In genomic region chr17:45908460-45908859, GRCh38 we compare ENCODE assay signal across 1 cellular context.
TF ChIP-seq lines count a peak whose summit lies in the region.

No MANE protein-coding gene starts in this region.

TF ChIP-seq in GM23338, 12 proteins besides CTCF, POLR2A, EP300 and RAD21 (continued from another document):
- TF ChIP-seq ETS1 (IDR thresholded peaks at IDR 0.05) (no peak), JUNB (IDR thresholded peaks at IDR 0.05; ENCODE audit: unreplicated experiment) (no peak), POLR2AphosphoS5 (IDR thresholded peaks at IDR 0.05; ENCODE audit: low read depth) (no peak)
TF ChIP-seq in GM23338: peak in this region for 0.
